In genomic region chr20:49936153-49937022, GRCh38 we compare ENCODE assay signal across 1 cellular context.
TF ChIP-seq lines count a peak whose summit lies in the region.

A gene with protein sequence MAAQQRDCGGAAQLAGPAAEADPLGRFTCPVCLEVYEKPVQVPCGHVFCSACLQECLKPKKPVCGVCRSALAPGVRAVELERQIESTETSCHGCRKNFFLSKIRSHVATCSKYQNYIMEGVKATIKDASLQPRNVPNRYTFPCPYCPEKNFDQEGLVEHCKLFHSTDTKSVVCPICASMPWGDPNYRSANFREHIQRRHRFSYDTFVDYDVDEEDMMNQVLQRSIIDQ (plus strand): TSS chr20:49936397. CDS start chr20:49936413, 16 bp downstream.

TF ChIP-seq in H1, 55 proteins besides CTCF, POLR2A, EP300 and RAD21:
- TF ChIP-seq ATF2 (IDR thresholded peaks at IDR 0.05; ENCODE audit: low read length): no peak
- TF ChIP-seq GABPA (IDR thresholded peaks at IDR 0.05; ENCODE audit: borderline replicate concordance, insufficient read depth, low read length): no peak
- no peak for TF ChIP-seq CHD1 (IDR thresholded peaks at IDR 0.05; ENCODE audit: low read depth, low read length)
- peak; percentile 49 for TF ChIP-seq TAF7 (optimal IDR thresholded peaks at IDR 0.05; ENCODE audit: borderline replicate concordance, low read depth, low read length)
- TF ChIP-seq HDAC6 (IDR thresholded peaks at IDR 0.05; ENCODE audit: low read depth, low read length): no peak
- TF ChIP-seq, protein P1, sequence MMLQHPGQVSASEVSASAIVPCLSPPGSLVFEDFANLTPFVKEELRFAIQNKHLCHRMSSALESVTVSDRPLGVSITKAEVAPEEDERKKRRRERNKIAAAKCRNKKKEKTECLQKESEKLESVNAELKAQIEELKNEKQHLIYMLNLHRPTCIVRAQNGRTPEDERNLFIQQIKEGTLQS (IDR thresholded peaks at IDR 0.05; ENCODE audit: insufficient read depth, low read depth, low read length): no peak
- no peak for TF ChIP-seq MAFK (IDR thresholded peaks at IDR 0.05; ENCODE audit: low read depth, low read length)
- no peak for TF ChIP-seq CBX5 (IDR thresholded peaks at IDR 0.05; ENCODE audit: low read depth, low read length)
- TF ChIP-seq SP1 (IDR thresholded peaks at IDR 0.05; ENCODE audit: low read depth, low read length): peak; percentile 97
- peak; percentile 54 to 74; a peak in 2 of 4 replicates for TF ChIP-seq SIN3A (conservative IDR thresholded peaks at IDR 0.05 in 1 of 2, IDR thresholded peaks at IDR 0.05 in 1 of 2; ENCODE audit: low read depth in 1 of 2, low read length in 2 of 2)
- peak; percentile 93 for TF ChIP-seq YY1 (IDR thresholded peaks at IDR 0.05; ENCODE audit: low read depth, low read length)
- TF ChIP-seq CTBP2 (IDR thresholded peaks at IDR 0.05; ENCODE audit: borderline replicate concordance, insufficient read depth, insufficient read length, low read length): no peak
- no peak for TF ChIP-seq SRF (IDR thresholded peaks at IDR 0.05; ENCODE audit: low read depth, low read length)
- TF ChIP-seq CHD2 (IDR thresholded peaks at IDR 0.05; ENCODE audit: low read length): no peak
- TF ChIP-seq CREB1 (IDR thresholded peaks at IDR 0.05): peak; percentile 59; the same call in 1 of the 2 replicates
- peak in 1 of 2 experiments; percentile 69; a peak in 1 of 4 replicates for TF ChIP-seq HDAC2 (IDR thresholded peaks at IDR 0.05; ENCODE audit: borderline replicate concordance in 1 of 2, low read depth in 2 of 2, low read length in 2 of 2)
- no peak for TF ChIP-seq CHD7 (IDR thresholded peaks at IDR 0.05; ENCODE audit: insufficient replicate concordance, low read length)
- TF ChIP-seq KDM1A (IDR thresholded peaks at IDR 0.05; ENCODE audit: borderline replicate concordance, low read length): no peak
- no peak for TF ChIP-seq SIRT6 (IDR thresholded peaks at IDR 0.05; ENCODE audit: low read length)
- no peak for TF ChIP-seq RFX5 (IDR thresholded peaks at IDR 0.05; ENCODE audit: borderline replicate concordance, low read depth, low read length)
- TF ChIP-seq JUN (IDR thresholded peaks at IDR 0.05; ENCODE audit: low read depth, low read length): no peak
- TF ChIP-seq SIX5 (IDR thresholded peaks at IDR 0.05; ENCODE audit: low read depth, low read length): no peak
- no peak for TF ChIP-seq FOSL1 (IDR thresholded peaks at IDR 0.05; ENCODE audit: insufficient read depth, low read depth, low read length)
- TF ChIP-seq KDM4A (IDR thresholded peaks at IDR 0.05; ENCODE audit: low read depth, low read length, severe bottlenecking): peak; percentile 51
- no peak for TF ChIP-seq TCF12 (IDR thresholded peaks at IDR 0.05; ENCODE audit: low read depth, low read length)
- TF ChIP-seq ASH2L (IDR thresholded peaks at IDR 0.05; ENCODE audit: low read length): peak; percentile 82
- no peak for TF ChIP-seq ZNF274 (IDR thresholded peaks at IDR 0.05; ENCODE audit: borderline replicate concordance, extremely low read depth, low read length)
- no peak for TF ChIP-seq CBX8 (IDR thresholded peaks at IDR 0.05; ENCODE audit: borderline replicate concordance, low read depth, low read length)
- no peak for TF ChIP-seq RNF2 (IDR thresholded peaks at IDR 0.05; ENCODE audit: borderline replicate concordance, low read depth, low read length, missing control alignments, poor library complexity, severe bottlenecking)
- TF ChIP-seq TBP (IDR thresholded peaks at IDR 0.05; ENCODE audit: low read depth, low read length): no peak
- no peak for TF ChIP-seq BRCA1 (IDR thresholded peaks at IDR 0.05; ENCODE audit: low read depth, low read length)
- no peak for TF ChIP-seq NANOG (IDR thresholded peaks at IDR 0.05; ENCODE audit: insufficient read depth, low read depth, low read length, poor library complexity, severe bottlenecking)
- TF ChIP-seq GTF2F1 (IDR thresholded peaks at IDR 0.05; ENCODE audit: borderline replicate concordance, low read depth, low read length): no peak
- peak; percentile 60; the same call in 1 of the 2 replicates for TF ChIP-seq POLR2AphosphoS5 (IDR thresholded peaks at IDR 0.05; ENCODE audit: low read depth, low read length)
- TF ChIP-seq BACH1 (IDR thresholded peaks at IDR 0.05; ENCODE audit: low read length): no peak
- 0 out of 2 replicates have a peak, but pooled peaks have one; percentile 43 for TF ChIP-seq EGR1 (IDR thresholded peaks at IDR 0.05; ENCODE audit: borderline replicate concordance, low read depth, low read length)
- no peak for TF ChIP-seq BCL11A (IDR thresholded peaks at IDR 0.05; ENCODE audit: low read depth in 2 of 2, low read length in 2 of 2)
- TF ChIP-seq RXRA (IDR thresholded peaks at IDR 0.05; ENCODE audit: insufficient read depth, low read depth, low read length): no peak
- no peak for TF ChIP-seq JUND (IDR thresholded peaks at IDR 0.05; ENCODE audit: low read length)
- peak; percentile 41 for TF ChIP-seq MAX (IDR thresholded peaks at IDR 0.05)
- peak; percentile 94 for TF ChIP-seq RBBP5 (IDR thresholded peaks at IDR 0.05; ENCODE audit: borderline replicate concordance, low read depth, low read length)
- TF ChIP-seq SUZ12 (IDR thresholded peaks at IDR 0.05; ENCODE audit: low read length): no peak
- TF ChIP-seq TEAD4 (IDR thresholded peaks at IDR 0.05; ENCODE audit: low read depth, low read length): no peak
- TF ChIP-seq NRF1 (IDR thresholded peaks at IDR 0.05; ENCODE audit: low read depth, low read length): 0 out of 2 replicates have a peak, but pooled peaks have one; percentile 22
- peak; percentile 76 for TF ChIP-seq KDM5A (IDR thresholded peaks at IDR 0.05; ENCODE audit: low read length)
- TF ChIP-seq SAP30 (IDR thresholded peaks at IDR 0.05; ENCODE audit: insufficient read depth, insufficient replicate concordance, low read length): no peak
- TF ChIP-seq CEBPB (IDR thresholded peaks at IDR 0.05; ENCODE audit: low read depth, low read length): peak; percentile 67
- peak; percentile 93 for TF ChIP-seq PHF8 (conservative IDR thresholded peaks at IDR 0.05; ENCODE audit: low read depth, low read length)
- TF ChIP-seq EZH2 (IDR thresholded peaks at IDR 0.05; ENCODE audit: low read depth, low read length, severe bottlenecking): no peak
- no peak for TF ChIP-seq E2F6 (IDR thresholded peaks at IDR 0.05)
- TF ChIP-seq USF2 (IDR thresholded peaks at IDR 0.05; ENCODE audit: low read length): no peak
- TF ChIP-seq TAF1 (IDR thresholded peaks at IDR 0.05; ENCODE audit: low read depth, low read length): peak; percentile 80
- peak; percentile 88 for TF ChIP-seq SP4 (IDR thresholded peaks at IDR 0.05; ENCODE audit: low read length)
- TF ChIP-seq POU5F1 (IDR thresholded peaks at IDR 0.05; ENCODE audit: low read depth, low read length): no peak
- TF ChIP-seq SP2 (IDR thresholded peaks at IDR 0.05; ENCODE audit: low read length): no peak
